Comparison of ENCODE assay signal across 13 cellular contexts in the genomic region with DNA sequence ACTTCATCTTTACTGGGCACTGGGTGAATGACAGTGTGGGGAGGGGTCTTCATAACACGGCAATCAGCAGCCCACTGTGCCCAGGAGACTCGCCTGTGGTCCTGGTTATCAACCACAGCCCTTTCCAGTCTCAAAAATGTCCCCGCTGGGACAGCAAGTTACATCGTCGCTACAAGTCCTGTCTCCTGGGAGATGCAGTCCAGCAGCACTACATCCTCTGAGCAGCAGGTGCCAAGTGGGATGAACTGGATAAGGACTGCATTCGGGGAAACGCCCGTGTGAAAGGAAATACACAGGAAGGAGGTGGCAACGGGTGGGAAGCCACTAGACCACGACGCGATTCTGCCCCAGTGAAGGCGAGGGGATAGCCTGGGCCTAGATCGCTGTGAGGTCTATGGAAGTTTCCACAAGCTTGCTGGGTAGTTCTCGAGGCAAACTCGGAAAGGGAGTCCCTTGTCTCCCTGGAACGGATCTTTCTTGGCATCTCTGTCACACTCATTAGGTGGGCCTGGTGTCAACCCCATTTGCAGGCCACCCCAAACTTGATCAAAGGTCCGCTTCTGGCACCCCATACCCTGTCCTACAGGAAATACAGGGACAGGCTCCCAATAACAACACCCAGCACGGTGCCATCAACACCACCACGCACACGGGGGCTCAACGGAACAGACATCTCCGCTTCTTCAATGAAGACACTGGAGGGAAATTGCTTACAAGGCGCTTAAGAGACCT. TPM values are rescaled to one million over a fixed set of nuclear protein-coding genes. Genes with fewer than 3 reads are reported as not detected.
A peak's percentile ranks its signal among the peaks of the same experiment; 100 is the strongest.
DNase-seq lines count a peak whose midpoint lies in the region; ATAC-seq and TF ChIP-seq lines count a peak whose summit lies in the region.
"Had no signal": no experiment of that assay in that cellular context is flagged by ENCODE, and none has a peak within 500 bp of the region (broad histone marks: within the 10 kb centered on the region; RNA-seq: fewer than 3 reads in every experiment).

No MANE protein-coding gene starts in this region.

- no peak for DNase-seq in activated naive CD4-positive, alpha-beta T cell treated with anti-CD3 and anti-CD28 coated beads for 36 hours
- no peak for DNase-seq in activated naive CD4-positive, alpha-beta T cell treated with anti-CD3 and anti-CD28 coated beads, Interleukin-2, amount 50 U/mL, for 16 hours
- peak; percentile 3 for DNase-seq in T-helper 2 cell treated with Interferon-gamma antibody and Interleukin-4, amounts not matched to agents 5 μg/mL and 100 μg/mL, for 36 hours (ENCODE audit: low spot score)
- DNase-seq in lower lobe of right lung (no peak), upper lobe of left lung (no peak), MCF 10A (ENCODE audit: unreplicated experiment) (no peak), midbrain (lab: John Stamatoyannopoulos, UW) (no peak)
- DNase-seq in stimulated activated CD8-positive, alpha-beta memory T cell treated with anti-CD3 and anti-CD28 coated beads, Interleukin-4, amount 100 ng/mL, for 48 hours: no peak
- DNase-seq: foreskin keratinocyte, HCEC 1CT, NCI-H524 treated with DMSO at 0.1 percent for 48 hours had no signal

- CTCF ChIA-PET in activated naive CD4-positive, alpha-beta T cell treated with anti-CD3 and anti-CD28 coated beads for 36 hours (lab: Charles Lee): interaction anchor here (1.1 kb wide), 1 partner anchor 68 kb away, joined by 3 read pairs; no protein-coding TSS in a partner anchor
- CTCF ChIA-PET in MCF 10A (lab: Yijun Ruan, JAX): interaction anchor here (0.7 kb wide), 1 partner anchor 22 kb away, joined by 3 read pairs; no protein-coding TSS in a partner anchor

- peak overlapping the region; percentile 27 for H3K27ac Mint-ChIP-seq in activated naive CD4-positive, alpha-beta T cell treated with anti-CD3 and anti-CD28 coated beads for 36 hours
- peak overlapping the region; percentile 49 for H3K27ac Mint-ChIP-seq in T-helper 2 cell treated with Interferon-gamma antibody and Interleukin-4, amounts not matched to agents 5 μg/mL and 100 μg/mL, for 36 hours
- H3K27ac Mint-ChIP-seq in MCF 10A (ENCODE audit: low read depth, unreplicated experiment): no peak overlapping the region

- H3K4me1 ChIP-seq in lower lobe of right lung: peaks cover 30% of the 10 kb centered on the region
- peaks cover 25 to 45% (median 30%) of the 10 kb centered on the region in 4 donors for H3K4me1 ChIP-seq in upper lobe of left lung
- H3K4me1 ChIP-seq: foreskin keratinocyte had no signal

- H3K36me3 Mint-ChIP-seq in activated naive CD4-positive, alpha-beta T cell treated with anti-CD3 and anti-CD28 coated beads for 36 hours (ENCODE audit: low read depth): no peaks in the 10 kb centered on the region
- H3K36me3 Mint-ChIP-seq in T-helper 2 cell treated with Interferon-gamma antibody and Interleukin-4, amounts not matched to agents 5 μg/mL and 100 μg/mL, for 36 hours (ENCODE audit: low read depth): no peaks in the 10 kb centered on the region
- no peaks in the 10 kb centered on the region for H3K36me3 Mint-ChIP-seq in MCF 10A (ENCODE audit: insufficient read depth, unreplicated experiment)

- peaks cover 34% of the 10 kb centered on the region for H3K27me3 ChIP-seq in lower lobe of right lung (ENCODE audit: low read depth)
- peaks cover 0 to 17% (median 5%) of the 10 kb centered on the region in 4 donors for H3K27me3 ChIP-seq in upper lobe of left lung

- intact Hi-C loops in activated naive CD4-positive, alpha-beta T cell treated with anti-CD3 and anti-CD28 coated beads for 36 hours (cut with micrococcal nuclease): loop anchor here (5.0 kb wide), 2 partner anchors 124 to 414 kb away; a partner anchor contains a TSS
- intact Hi-C loops in lower lobe of right lung (cut with DNase I): no loop called here
- intact Hi-C loops in MCF 10A (cut with micrococcal nuclease): no loop called here

- no peaks in the 10 kb centered on the region for H3K9me3 Mint-ChIP-seq in activated naive CD4-positive, alpha-beta T cell treated with anti-CD3 and anti-CD28 coated beads for 36 hours
- no peaks in the 10 kb centered on the region for H3K9me3 Mint-ChIP-seq in T-helper 2 cell treated with Interferon-gamma antibody and Interleukin-4, amounts not matched to agents 5 μg/mL and 100 μg/mL, for 36 hours
- H3K9me3 Mint-ChIP-seq in MCF 10A (ENCODE audit: unreplicated experiment): no peaks in the 10 kb centered on the region

- TF ChIP-seq POLR2A in upper lobe of left lung (IDR thresholded peaks at IDR 0.05): no peak

- POLR2A ChIA-PET in MCF 10A (lab: Yijun Ruan, JAX): interaction anchor here (0.7 kb wide), 1 partner anchor 895 kb away, joined by 3 read pairs; no protein-coding TSS in a partner anchor

- H3K9me3 ChIP-seq in lower lobe of right lung (no peaks in the 10 kb centered on the region), upper lobe of left lung (no peaks in the 10 kb centered on the region)

- no peak for TF ChIP-seq EP300 in upper lobe of left lung (IDR thresholded peaks at IDR 0.05)

- peak overlapping the region; percentile 22 for H3K4me3 Mint-ChIP-seq in activated naive CD4-positive, alpha-beta T cell treated with anti-CD3 and anti-CD28 coated beads for 36 hours
- peak overlapping the region; percentile 54 for H3K4me3 Mint-ChIP-seq in T-helper 2 cell treated with Interferon-gamma antibody and Interleukin-4, amounts not matched to agents 5 μg/mL and 100 μg/mL, for 36 hours
- no peak overlapping the region for H3K4me3 Mint-ChIP-seq in MCF 10A (ENCODE audit: unreplicated experiment)

- ATAC-seq in lower lobe of right lung (no peak), upper lobe of left lung (ENCODE audit: low FRiP score in 2 of 2) (no peak)
- ATAC-seq: foreskin keratinocyte had no signal

- no peak overlapping the region for H3K4me3 ChIP-seq in lower lobe of right lung
- H3K4me3 ChIP-seq in upper lobe of left lung: no peak overlapping the region

- 65 to 73% methylated on average over 19 to 20 of the region's 24 CpGs for WGBS in upper lobe of left lung, 2 donors

- no peaks in the 10 kb centered on the region for H3K36me3 ChIP-seq in lower lobe of right lung
- no peaks in the 10 kb centered on the region for H3K36me3 ChIP-seq in upper lobe of left lung

- H3K27ac ChIP-seq in lower lobe of right lung (peak overlapping the region; percentile 36), upper lobe of left lung (peak overlapping the region; percentile 35 to 72 (median 48))
- H3K27ac ChIP-seq: foreskin keratinocyte had no signal

- H3K27me3 Mint-ChIP-seq in activated naive CD4-positive, alpha-beta T cell treated with anti-CD3 and anti-CD28 coated beads for 36 hours (ENCODE audit: low read depth): peaks cover 13% of the 10 kb centered on the region
- peaks cover 16% of the 10 kb centered on the region for H3K27me3 Mint-ChIP-seq in T-helper 2 cell treated with Interferon-gamma antibody and Interleukin-4, amounts not matched to agents 5 μg/mL and 100 μg/mL, for 36 hours (ENCODE audit: low read depth)
- H3K27me3 Mint-ChIP-seq in MCF 10A (ENCODE audit: insufficient read depth, unreplicated experiment): no peaks in the 10 kb centered on the region

- TF ChIP-seq CTCF in lower lobe of right lung (IDR thresholded peaks at IDR 0.05) (no peak), upper lobe of left lung (IDR thresholded peaks at IDR 0.05) (no peak), MCF 10A (IDR thresholded peaks at IDR 0.05; ENCODE audit: unreplicated experiment) (no peak)

- BruUV-seq in MCF 10A (replicated peaks; lab: Mats Ljungman, UMichigan): no TSS peak

- peaks cover 25% of the 10 kb centered on the region for H3K4me1 Mint-ChIP-seq in activated naive CD4-positive, alpha-beta T cell treated with anti-CD3 and anti-CD28 coated beads for 36 hours (ENCODE audit: low read depth)
- H3K4me1 Mint-ChIP-seq in T-helper 2 cell treated with Interferon-gamma antibody and Interleukin-4, amounts not matched to agents 5 μg/mL and 100 μg/mL, for 36 hours (ENCODE audit: low read depth): peaks cover 17% of the 10 kb centered on the region
- H3K4me1 Mint-ChIP-seq in MCF 10A (ENCODE audit: insufficient read depth, unreplicated experiment): no peaks in the 10 kb centered on the region

RNA-seq across cellular contexts. Expression of a gene that starts 4.4 kb away (rescaled TPM):
- total RNA-seq in activated naive CD4-positive, alpha-beta T cell treated with anti-CD3 and anti-CD28 coated beads for 36 hours: not detected
- total RNA-seq in lower lobe of right lung (1.7 TPM), upper lobe of left lung (1 to 10 TPM in 4 of 6 donors, not detected in 2; 1.4 to 3.4 (median 1.9) TPM), MCF 10A (2022) (not detected in 2 replicates)
- total RNA-seq: chondrocyte, LHCN-M2 had no signal

RNA-seq across cellular contexts. Expression of a gene that starts 35.7 kb away (rescaled TPM):
- total RNA-seq in activated naive CD4-positive, alpha-beta T cell treated with anti-CD3 and anti-CD28 coated beads for 36 hours: 1 to 10 TPM; 6.1 to 6.6 TPM
- 12.1 TPM for total RNA-seq in lower lobe of right lung
- 10 to 100 TPM in 2 of 6 donors, 1 to 10 TPM in 4; 2.3 to 20.3 (median 9.5) TPM for total RNA-seq in upper lobe of left lung
- not detected in 2 replicates for total RNA-seq in MCF 10A (2022)
- total RNA-seq: chondrocyte, foreskin keratinocyte, LHCN-M2 had no signal

RNA-seq across cellular contexts. Expression of a gene that starts 35.8 kb away (rescaled TPM):
- 1 to 10 TPM; 5.0 to 5.3 TPM for total RNA-seq in activated naive CD4-positive, alpha-beta T cell treated with anti-CD3 and anti-CD28 coated beads for 36 hours
- total RNA-seq in lower lobe of right lung (12.5 TPM), upper lobe of left lung (10 to 100 TPM in 2 of 6 donors, 1 to 10 TPM in 4; 3.1 to 16.4 (median 6.8) TPM), MCF 10A (2022) (not detected in 2 replicates)
- total RNA-seq: chondrocyte, foreskin keratinocyte, LHCN-M2 had no signal
